In genomic region chr18:22056962-22057361, GRCh38 we compare ENCODE assay signal across 34 cellular contexts.
"Had no signal": no experiment of that assay in that cellular context is flagged by ENCODE, and none has a peak within 500 bp of the region (broad histone marks: within the 10 kb centered on the region; RNA-seq: fewer than 3 reads in every experiment).

No MANE protein-coding gene starts in this region.

- H3K4me3 ChIP-seq: MG63, PC-9 had no signal

- ATAC-seq: activated T-cell treated with anti-CD3 and anti-CD28 coated beads, Interleukin-2, amount 50 U/mL, for 72 hours; activated T-helper 17 cell treated with anti-CD3 and anti-CD28 coated beads, Interleukin-2, amount 50 U/mL, for 72 hours had no signal

- H2AFZ ChIP-seq: PC-9 had no signal

- H3K9me3 ChIP-seq: MG63 had no signal

- H3K27ac ChIP-seq: brain microvascular endothelial cell, PC-9, VCaP had no signal

- DNase-seq: activated B cell treated with CpG ODN at 0.5 μM for 24 hours; activated CD4-positive, alpha-beta memory T cell treated with anti-CD3 and anti-CD28 coated beads, Interleukin-2, amount 10 ng/mL, durations not matched to agents 7 days and 5 days; activated CD4-positive, alpha-beta T cell treated with anti-CD3 and anti-CD28 coated beads for 1 hour; activated CD4-positive, alpha-beta T cell treated with anti-CD3 and anti-CD28 coated beads for 48 hours; activated effector memory CD4-positive, alpha-beta T cell treated with anti-CD3 and anti-CD28 coated beads, Interleukin-2, amount 50 U/mL, for 16 hours; activated naive CD4-positive, alpha-beta T cell; activated naive CD4-positive, alpha-beta T cell treated with anti-CD3 and anti-CD28 coated beads, Interleukin-2, amount 50 U/mL, for 16 hours; activated naive CD8-positive, alpha-beta T cell treated with anti-CD3 and anti-CD28 coated beads for 36 hours; activated T-cell treated with anti-CD3 and anti-CD28 coated beads, Interleukin-2, amount 50 U/mL, for 1 hour; activated T-cell treated with anti-CD3 and anti-CD28 coated beads, Interleukin-2, amount 50 U/mL, for 72 hours; amniotic stem cell; aorta; brain microvascular endothelial cell; Karpas-422; KBM-7; MG63; MV-4-11; NCI-H1092; NCI-H1436 treated with DMSO at 0.1 percent for 48 hours; NCI-H187; NCI-H2029 treated with DMSO at 0.1 percent for 48 hours; NCI-H2107; NCI-H2171 treated with DMSO at 0.1 percent for 48 hours; NCI-H226; NCI-H524 treated with DMSO at 0.1 percent for 48 hours; NK-92 treated with Interleukin-12 subunit alpha and Interleukin-12 subunit beta, amount 100 ng/mL, for 24 hours; PC-9; Right ventricle myocardium superior; SW 1271; T-helper 1 cell; T-helper 2 cell; T-helper 9 cell had no signal

- H3K36me3 ChIP-seq: brain microvascular endothelial cell, MG63 had no signal

- H3K4me2 ChIP-seq: PC-9 had no signal

- H3K27me3 ChIP-seq: brain microvascular endothelial cell, MG63 had no signal
